ENCODE assay signal across 8 cellular contexts in genomic region chr12:101823891-101824290, GRCh38. TPM values are rescaled to one million over a fixed set of nuclear protein-coding genes. Genes with fewer than 3 reads are reported as not detected.
DNase-seq lines count a peak whose midpoint lies in the region; ATAC-seq and TF ChIP-seq lines count a peak whose summit lies in the region.

No MANE protein-coding gene starts in this region.

- H3K27me3 Mint-ChIP-seq in endothelial cell (ENCODE audit: unreplicated experiment): peaks cover 5% of the 10 kb centered on the region
- no peaks in the 10 kb centered on the region for H3K27me3 Mint-ChIP-seq in naive B cell
- H3K27me3 Mint-ChIP-seq in stimulated activated naive CD8-positive, alpha-beta T cell treated with anti-CD3 and anti-CD28 coated beads, Interleukin-15, amount 100 ng/mL, for 72 hours: no peaks in the 10 kb centered on the region

- ATAC-seq in Right ventricle myocardium inferior (peak; percentile 94), HG02884 (IDR thresholded peaks at IDR 0.05; ENCODE audit: unreplicated experiment) (peak; percentile 70), naive B cell (ENCODE audit: low read depth in 2 of 2) (peak; percentile 97 to 98)
- peak; percentile 92 for ATAC-seq in stimulated activated naive CD8-positive, alpha-beta T cell treated with anti-CD3 and anti-CD28 coated beads, Interleukin-15, amount 100 ng/mL, for 72 hours

- H3K4me3 Mint-ChIP-seq in endothelial cell (ENCODE audit: unreplicated experiment): no peak overlapping the region
- peak overlapping the region in 3 of 8 donors; percentile 3 to 75 (median 62) for H3K4me3 Mint-ChIP-seq in naive B cell
- H3K4me3 Mint-ChIP-seq in stimulated activated naive CD8-positive, alpha-beta T cell treated with anti-CD3 and anti-CD28 coated beads, Interleukin-15, amount 100 ng/mL, for 72 hours: peak overlapping the region; percentile 35 to 68

- no peak for DNase-seq in Right ventricle myocardium inferior (ENCODE audit: missing footprints)
- DNase-seq in cardiac septum (ENCODE audit: low spot score): no peak
- peak; percentile 71 for DNase-seq in NCI-H446 treated with DMSO at 0.1 percent for 48 hours (lab: John Stamatoyannopoulos, UW)
- DNase-seq in activated CD8-positive, alpha-beta memory T cell treated with anti-CD3 and anti-CD28 coated beads for 24 hours: peak; percentile 74
- peak; percentile 33 for DNase-seq in endothelial cell (ENCODE audit: low spot score)
- DNase-seq in naive B cell: peak; percentile 70
- DNase-seq in stimulated activated naive CD8-positive, alpha-beta T cell treated with anti-CD3 and anti-CD28 coated beads, Interleukin-15, amount 100 ng/mL, for 72 hours: peak; percentile 62 to 80

- H3K9me3 Mint-ChIP-seq in endothelial cell (ENCODE audit: unreplicated experiment) (no peaks in the 10 kb centered on the region), naive B cell (peaks cover 0 to 6% (median 2%) of the 10 kb centered on the region in 7 donors)
- H3K9me3 Mint-ChIP-seq in stimulated activated naive CD8-positive, alpha-beta T cell treated with anti-CD3 and anti-CD28 coated beads, Interleukin-15, amount 100 ng/mL, for 72 hours: peaks cover 0 to 4% of the 10 kb centered on the region in 2 donors

- intact Hi-C loops in Right ventricle myocardium inferior (cut with DNase I) (no loop called here), cardiac septum (cut with DNase I) (no loop called here)

- H3K4me1 Mint-ChIP-seq in endothelial cell (ENCODE audit: unreplicated experiment): peaks cover 24% of the 10 kb centered on the region
- peaks cover 35 to 58% (median 54%) of the 10 kb centered on the region in 3 donors for H3K4me1 Mint-ChIP-seq in naive B cell
- peaks cover 93% of the 10 kb centered on the region for H3K4me1 Mint-ChIP-seq in stimulated activated naive CD8-positive, alpha-beta T cell treated with anti-CD3 and anti-CD28 coated beads, Interleukin-15, amount 100 ng/mL, for 72 hours

- H3K27ac Mint-ChIP-seq in endothelial cell (ENCODE audit: unreplicated experiment) (no peak overlapping the region), naive B cell (peak overlapping the region in 3 of 6 donors; percentile 62 to 92 (median 77))
- peak overlapping the region in 1 of 2 donors; percentile 16 for H3K27ac Mint-ChIP-seq in stimulated activated naive CD8-positive, alpha-beta T cell treated with anti-CD3 and anti-CD28 coated beads, Interleukin-15, amount 100 ng/mL, for 72 hours

- TF ChIP-seq CTCF in endothelial cell (IDR thresholded peaks at IDR 0.05; ENCODE audit: unreplicated experiment): peak; percentile 61

- no peaks in the 10 kb centered on the region for H3K36me3 Mint-ChIP-seq in endothelial cell (ENCODE audit: low read depth, unreplicated experiment)
- peaks cover 7 to 9% of the 10 kb centered on the region in 2 donors for H3K36me3 Mint-ChIP-seq in naive B cell

RNA-seq across cellular contexts. Expression of gene GNPTAB, which starts 6.9 kb away (rescaled TPM):
- total RNA-seq in Right ventricle myocardium inferior: 56.2 TPM
- 47.9 TPM for total RNA-seq in cardiac septum
- 47.6 TPM for total RNA-seq in endothelial cell (ENCODE audit: unreplicated experiment)
- polyA plus RNA-seq in naive B cell (ENCODE audit: low read depth in 6 of 6): 10 to 100 TPM; 29.8 to 39.8 (median 33.7) TPM

RNA-seq across cellular contexts. Expression of gene DRAM1, which starts 53.5 kb away (rescaled TPM):
- total RNA-seq in Right ventricle myocardium inferior: 6.2 TPM
- 5.4 TPM for total RNA-seq in cardiac septum
- 26.9 TPM for total RNA-seq in endothelial cell (ENCODE audit: unreplicated experiment)
- 1 to 10 TPM in 5 of 6 donors, not detected in 1; 3.2 to 7.5 (median 6.4) TPM for polyA plus RNA-seq in naive B cell (ENCODE audit: low read depth in 6 of 6)

Comparison
In these comparisons a context has a peak if more than half of its experiments do, and no peak if none do; other contexts are left out.
1. DNase-seq: peak in NCI-H446 treated with DMSO at 0.1 percent for 48 hours (single experiment), activated CD8-positive, alpha-beta memory T cell treated with anti-CD3 and anti-CD28 coated beads for 24 hours (single experiment), endothelial cell (single experiment), naive B cell (single experiment) and stimulated activated naive CD8-positive, alpha-beta T cell treated with anti-CD3 and anti-CD28 coated beads, Interleukin-15, amount 100 ng/mL, for 72 hours (2 of 2); none in Right ventricle myocardium inferior (single experiment) and cardiac septum (single experiment).
2. Peak in every context shown above with its lines, with median percentiles within 50 percentile points of each other: ATAC-seq.